In the genomic region with DNA sequence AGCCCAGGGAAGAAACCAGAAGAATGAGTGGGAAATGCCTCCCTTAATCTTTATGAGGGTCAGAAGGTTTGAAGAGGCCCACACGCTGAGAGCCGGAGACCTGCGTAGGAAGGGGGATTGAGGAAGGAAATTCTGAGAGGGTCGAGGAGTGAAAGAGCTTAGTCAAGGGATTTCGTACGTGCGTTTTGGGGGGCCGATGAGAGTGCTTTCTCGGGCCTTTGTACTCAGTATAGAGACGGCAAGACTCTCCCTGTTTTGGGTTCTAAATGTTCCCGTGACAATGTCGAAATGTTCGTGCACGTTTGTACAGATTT, we compare ENCODE assay signal across 1 cellular context.
TF ChIP-seq lines count a peak whose summit lies in the region.

No MANE protein-coding gene starts in this region.

TF ChIP-seq in WTC11, 78 proteins besides CTCF, POLR2A, EP300 and RAD21 (continued from another document):
- TF ChIP-seq, protein P1, sequence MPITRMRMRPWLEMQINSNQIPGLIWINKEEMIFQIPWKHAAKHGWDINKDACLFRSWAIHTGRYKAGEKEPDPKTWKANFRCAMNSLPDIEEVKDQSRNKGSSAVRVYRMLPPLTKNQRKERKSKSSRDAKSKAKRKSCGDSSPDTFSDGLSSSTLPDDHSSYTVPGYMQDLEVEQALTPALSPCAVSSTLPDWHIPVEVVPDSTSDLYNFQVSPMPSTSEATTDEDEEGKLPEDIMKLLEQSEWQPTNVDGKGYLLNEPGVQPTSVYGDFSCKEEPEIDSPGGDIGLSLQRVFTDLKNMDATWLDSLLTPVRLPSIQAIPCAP (CRISPR knock-in tag; IDR thresholded peaks at IDR 0.05), result no peak
- TF ChIP-seq, protein P2, sequence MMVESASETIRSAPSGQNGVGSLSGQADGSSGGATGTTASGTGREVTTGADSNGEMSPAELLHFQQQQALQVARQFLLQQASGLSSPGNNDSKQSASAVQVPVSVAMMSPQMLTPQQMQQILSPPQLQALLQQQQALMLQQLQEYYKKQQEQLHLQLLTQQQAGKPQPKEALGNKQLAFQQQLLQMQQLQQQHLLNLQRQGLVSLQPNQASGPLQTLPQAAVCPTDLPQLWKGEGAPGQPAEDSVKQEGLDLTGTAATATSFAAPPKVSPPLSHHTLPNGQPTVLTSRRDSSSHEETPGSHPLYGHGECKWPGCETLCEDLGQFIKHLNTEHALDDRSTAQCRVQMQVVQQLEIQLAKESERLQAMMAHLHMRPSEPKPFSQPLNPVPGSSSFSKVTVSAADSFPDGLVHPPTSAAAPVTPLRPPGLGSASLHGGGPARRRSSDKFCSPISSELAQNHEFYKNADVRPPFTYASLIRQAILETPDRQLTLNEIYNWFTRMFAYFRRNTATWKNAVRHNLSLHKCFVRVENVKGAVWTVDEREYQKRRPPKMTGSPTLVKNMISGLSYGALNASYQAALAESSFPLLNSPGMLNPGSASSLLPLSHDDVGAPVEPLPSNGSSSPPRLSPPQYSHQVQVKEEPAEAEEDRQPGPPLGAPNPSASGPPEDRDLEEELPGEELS (CRISPR knock-in tag; IDR thresholded peaks at IDR 0.05), result no peak
- TF ChIP-seq MYBL2 (CRISPR knock-in tag; IDR thresholded peaks at IDR 0.05) (no peak), JAZF1 (CRISPR knock-in tag; IDR thresholded peaks at IDR 0.05) (no peak)
- TF ChIP-seq, protein P3, sequence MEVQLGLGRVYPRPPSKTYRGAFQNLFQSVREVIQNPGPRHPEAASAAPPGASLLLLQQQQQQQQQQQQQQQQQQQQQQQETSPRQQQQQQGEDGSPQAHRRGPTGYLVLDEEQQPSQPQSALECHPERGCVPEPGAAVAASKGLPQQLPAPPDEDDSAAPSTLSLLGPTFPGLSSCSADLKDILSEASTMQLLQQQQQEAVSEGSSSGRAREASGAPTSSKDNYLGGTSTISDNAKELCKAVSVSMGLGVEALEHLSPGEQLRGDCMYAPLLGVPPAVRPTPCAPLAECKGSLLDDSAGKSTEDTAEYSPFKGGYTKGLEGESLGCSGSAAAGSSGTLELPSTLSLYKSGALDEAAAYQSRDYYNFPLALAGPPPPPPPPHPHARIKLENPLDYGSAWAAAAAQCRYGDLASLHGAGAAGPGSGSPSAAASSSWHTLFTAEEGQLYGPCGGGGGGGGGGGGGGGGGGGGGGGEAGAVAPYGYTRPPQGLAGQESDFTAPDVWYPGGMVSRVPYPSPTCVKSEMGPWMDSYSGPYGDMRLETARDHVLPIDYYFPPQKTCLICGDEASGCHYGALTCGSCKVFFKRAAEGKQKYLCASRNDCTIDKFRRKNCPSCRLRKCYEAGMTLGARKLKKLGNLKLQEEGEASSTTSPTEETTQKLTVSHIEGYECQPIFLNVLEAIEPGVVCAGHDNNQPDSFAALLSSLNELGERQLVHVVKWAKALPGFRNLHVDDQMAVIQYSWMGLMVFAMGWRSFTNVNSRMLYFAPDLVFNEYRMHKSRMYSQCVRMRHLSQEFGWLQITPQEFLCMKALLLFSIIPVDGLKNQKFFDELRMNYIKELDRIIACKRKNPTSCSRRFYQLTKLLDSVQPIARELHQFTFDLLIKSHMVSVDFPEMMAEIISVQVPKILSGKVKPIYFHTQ (CRISPR knock-in tag; IDR thresholded peaks at IDR 0.05), result no peak
- TF ChIP-seq, protein P4, sequence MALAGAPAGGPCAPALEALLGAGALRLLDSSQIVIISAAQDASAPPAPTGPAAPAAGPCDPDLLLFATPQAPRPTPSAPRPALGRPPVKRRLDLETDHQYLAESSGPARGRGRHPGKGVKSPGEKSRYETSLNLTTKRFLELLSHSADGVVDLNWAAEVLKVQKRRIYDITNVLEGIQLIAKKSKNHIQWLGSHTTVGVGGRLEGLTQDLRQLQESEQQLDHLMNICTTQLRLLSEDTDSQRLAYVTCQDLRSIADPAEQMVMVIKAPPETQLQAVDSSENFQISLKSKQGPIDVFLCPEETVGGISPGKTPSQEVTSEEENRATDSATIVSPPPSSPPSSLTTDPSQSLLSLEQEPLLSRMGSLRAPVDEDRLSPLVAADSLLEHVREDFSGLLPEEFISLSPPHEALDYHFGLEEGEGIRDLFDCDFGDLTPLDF (CRISPR knock-in tag; IDR thresholded peaks at IDR 0.05), result no peak
- TF ChIP-seq, protein P5, sequence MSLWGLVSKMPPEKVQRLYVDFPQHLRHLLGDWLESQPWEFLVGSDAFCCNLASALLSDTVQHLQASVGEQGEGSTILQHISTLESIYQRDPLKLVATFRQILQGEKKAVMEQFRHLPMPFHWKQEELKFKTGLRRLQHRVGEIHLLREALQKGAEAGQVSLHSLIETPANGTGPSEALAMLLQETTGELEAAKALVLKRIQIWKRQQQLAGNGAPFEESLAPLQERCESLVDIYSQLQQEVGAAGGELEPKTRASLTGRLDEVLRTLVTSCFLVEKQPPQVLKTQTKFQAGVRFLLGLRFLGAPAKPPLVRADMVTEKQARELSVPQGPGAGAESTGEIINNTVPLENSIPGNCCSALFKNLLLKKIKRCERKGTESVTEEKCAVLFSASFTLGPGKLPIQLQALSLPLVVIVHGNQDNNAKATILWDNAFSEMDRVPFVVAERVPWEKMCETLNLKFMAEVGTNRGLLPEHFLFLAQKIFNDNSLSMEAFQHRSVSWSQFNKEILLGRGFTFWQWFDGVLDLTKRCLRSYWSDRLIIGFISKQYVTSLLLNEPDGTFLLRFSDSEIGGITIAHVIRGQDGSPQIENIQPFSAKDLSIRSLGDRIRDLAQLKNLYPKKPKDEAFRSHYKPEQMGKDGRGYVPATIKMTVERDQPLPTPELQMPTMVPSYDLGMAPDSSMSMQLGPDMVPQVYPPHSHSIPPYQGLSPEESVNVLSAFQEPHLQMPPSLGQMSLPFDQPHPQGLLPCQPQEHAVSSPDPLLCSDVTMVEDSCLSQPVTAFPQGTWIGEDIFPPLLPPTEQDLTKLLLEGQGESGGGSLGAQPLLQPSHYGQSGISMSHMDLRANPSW (CRISPR knock-in tag; conservative IDR thresholded peaks at IDR 0.05; ENCODE audit: low read depth), result no peak
TF ChIP-seq in WTC11: peak in this region for 0.
